In the genomic region with DNA sequence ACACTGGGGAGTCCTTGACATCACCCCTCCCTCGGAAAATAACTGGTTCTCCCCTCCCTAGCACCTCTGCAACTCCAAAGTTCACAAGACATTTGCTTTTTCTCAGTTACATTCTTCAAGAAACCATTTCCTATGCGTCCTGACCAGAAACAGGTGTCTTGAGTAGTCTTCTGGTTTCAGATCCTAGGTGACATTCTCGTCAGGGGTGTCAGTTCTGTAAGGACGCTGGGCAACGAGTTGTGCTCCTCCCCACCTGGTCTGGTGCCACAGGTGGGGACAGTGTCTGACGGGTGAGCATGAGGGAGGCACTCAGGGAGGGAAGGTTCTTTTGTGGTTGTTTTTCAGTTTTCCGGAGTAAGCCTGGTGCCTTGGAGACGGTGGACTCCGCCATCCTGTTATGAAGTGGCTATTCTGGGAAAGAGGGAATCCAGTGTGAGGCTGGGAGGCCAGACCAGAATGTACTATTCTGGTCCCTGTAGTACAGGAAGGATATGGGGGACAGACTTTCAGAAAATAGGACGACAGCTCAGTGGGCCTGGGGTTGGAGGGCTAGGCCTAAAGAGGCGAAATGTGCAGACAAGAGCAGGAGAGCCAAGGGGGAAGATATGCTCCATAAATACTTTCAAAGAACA, we compare ENCODE assay signal across 19 cellular contexts. TPM values are rescaled to one million over a fixed set of nuclear protein-coding genes. Genes with fewer than 3 reads are reported as not detected.
DNase-seq lines count a peak whose midpoint lies in the region; ATAC-seq and TF ChIP-seq lines count a peak whose summit lies in the region.
"Had no signal": no experiment of that assay in that cellular context is flagged by ENCODE, and none has a peak within 500 bp of the region (broad histone marks: within the 10 kb centered on the region; RNA-seq: fewer than 3 reads in every experiment).

No MANE protein-coding gene starts in this region.

- POLR2A ChIA-PET in activated CD8-positive, alpha-beta T cell treated with anti-CD3 and anti-CD28 coated beads, Interleukin-2, amount 10 ng/mL, durations not matched to agents 7 days and 5 days (lab: Charles Lee), result no interaction called here
- POLR2A ChIA-PET in activated CD8-positive, alpha-beta T cell treated with anti-CD3 and anti-CD28 coated beads for 36 hours (lab: Charles Lee), result no interaction called here

- peaks cover 11% of the 10 kb centered on the region for H3K27me3 Mint-ChIP-seq in activated CD8-positive, alpha-beta T cell treated with anti-CD3 and anti-CD28 coated beads, Interleukin-2, amount 10 ng/mL, durations not matched to agents 7 days and 5 days (ENCODE audit: low read depth)
- no peaks in the 10 kb centered on the region for H3K27me3 Mint-ChIP-seq in activated CD8-positive, alpha-beta T cell treated with anti-CD3 and anti-CD28 coated beads for 36 hours
- H3K27me3 Mint-ChIP-seq in progenitor cell of endocrine pancreas, result peaks cover 37% of the 10 kb centered on the region

- TF ChIP-seq CTCF in activated CD8-positive, alpha-beta T cell treated with anti-CD3 and anti-CD28 coated beads for 36 hours (IDR thresholded peaks at IDR 0.05), result no peak
- TF ChIP-seq CTCF in progenitor cell of endocrine pancreas (IDR thresholded peaks at IDR 0.05; ENCODE audit: unreplicated experiment), result no peak

- H3K4me1 Mint-ChIP-seq in activated CD8-positive, alpha-beta T cell treated with anti-CD3 and anti-CD28 coated beads, Interleukin-2, amount 10 ng/mL, durations not matched to agents 7 days and 5 days (ENCODE audit: low read depth), result peaks cover 64% of the 10 kb centered on the region
- peaks cover 49% of the 10 kb centered on the region for H3K4me1 Mint-ChIP-seq in activated CD8-positive, alpha-beta T cell treated with anti-CD3 and anti-CD28 coated beads for 36 hours (ENCODE audit: low read depth)
- no peaks in the 10 kb centered on the region for H3K4me1 Mint-ChIP-seq in progenitor cell of endocrine pancreas (ENCODE audit: low read depth)

- peak overlapping the region; percentile 19 for H3K4me3 Mint-ChIP-seq in activated CD8-positive, alpha-beta T cell treated with anti-CD3 and anti-CD28 coated beads, Interleukin-2, amount 10 ng/mL, durations not matched to agents 7 days and 5 days
- no peak overlapping the region for H3K4me3 Mint-ChIP-seq in activated CD8-positive, alpha-beta T cell treated with anti-CD3 and anti-CD28 coated beads for 36 hours
- H3K4me3 Mint-ChIP-seq in progenitor cell of endocrine pancreas (ENCODE audit: low read depth), result no peak overlapping the region
- H3K4me3 Mint-ChIP-seq: immature natural killer cell had no signal

- no peak for ATAC-seq in activated CD8-positive, alpha-beta T cell treated with anti-CD3 and anti-CD28 coated beads, Interleukin-2, amount 10 ng/mL, durations not matched to agents 7 days and 5 days
- no peak for ATAC-seq in activated CD8-positive, alpha-beta T cell treated with anti-CD3 and anti-CD28 coated beads for 36 hours
- peak; percentile 61 for ATAC-seq in GM19397 (IDR thresholded peaks at IDR 0.05; ENCODE audit: unreplicated experiment)

- H3K36me3 Mint-ChIP-seq in activated CD8-positive, alpha-beta T cell treated with anti-CD3 and anti-CD28 coated beads, Interleukin-2, amount 10 ng/mL, durations not matched to agents 7 days and 5 days (ENCODE audit: low read depth), result peaks cover 15% of the 10 kb centered on the region
- no peaks in the 10 kb centered on the region for H3K36me3 Mint-ChIP-seq in activated CD8-positive, alpha-beta T cell treated with anti-CD3 and anti-CD28 coated beads for 36 hours (ENCODE audit: low read depth)
- H3K36me3 Mint-ChIP-seq in progenitor cell of endocrine pancreas (ENCODE audit: insufficient read depth), result no peaks in the 10 kb centered on the region
- H3K36me3 Mint-ChIP-seq: immature natural killer cell had no signal

- intact Hi-C loops in activated CD8-positive, alpha-beta T cell treated with anti-CD3 and anti-CD28 coated beads for 36 hours (cut with micrococcal nuclease), result no loop called here

- H3K27ac Mint-ChIP-seq in activated CD8-positive, alpha-beta T cell treated with anti-CD3 and anti-CD28 coated beads, Interleukin-2, amount 10 ng/mL, durations not matched to agents 7 days and 5 days, result peak overlapping the region; percentile 63
- H3K27ac Mint-ChIP-seq in activated CD8-positive, alpha-beta T cell treated with anti-CD3 and anti-CD28 coated beads for 36 hours, result no peak overlapping the region
- H3K27ac Mint-ChIP-seq in progenitor cell of endocrine pancreas, result peak overlapping the region; percentile 65

- CTCF ChIA-PET in activated CD8-positive, alpha-beta T cell treated with anti-CD3 and anti-CD28 coated beads, Interleukin-2, amount 10 ng/mL, durations not matched to agents 7 days and 5 days (lab: Charles Lee), result interaction anchor here (2.1 kb wide), 1 partner anchor 8 kb away, joined by 6 read pairs; no protein-coding TSS in a partner anchor
- CTCF ChIA-PET in activated CD8-positive, alpha-beta T cell treated with anti-CD3 and anti-CD28 coated beads for 36 hours (lab: Charles Lee), result interaction anchor here (2.3 kb wide), 1 partner anchor 10 kb away, joined by 7 read pairs; no protein-coding TSS in a partner anchor

- H3K9me3 Mint-ChIP-seq in activated CD8-positive, alpha-beta T cell treated with anti-CD3 and anti-CD28 coated beads, Interleukin-2, amount 10 ng/mL, durations not matched to agents 7 days and 5 days (ENCODE audit: insufficient read depth), result no peaks in the 10 kb centered on the region
- H3K9me3 Mint-ChIP-seq in activated CD8-positive, alpha-beta T cell treated with anti-CD3 and anti-CD28 coated beads for 36 hours, result no peaks in the 10 kb centered on the region
- no peaks in the 10 kb centered on the region for H3K9me3 Mint-ChIP-seq in progenitor cell of endocrine pancreas (ENCODE audit: low read depth)
- H3K9me3 Mint-ChIP-seq: immature natural killer cell had no signal

- no peak for DNase-seq in activated CD8-positive, alpha-beta T cell treated with anti-CD3 and anti-CD28 coated beads, Interleukin-2, amount 10 ng/mL, durations not matched to agents 7 days and 5 days
- no peak for DNase-seq in activated CD8-positive, alpha-beta T cell treated with anti-CD3 and anti-CD28 coated beads for 36 hours
- DNase-seq in UCSD-AML1 (lab: John Stamatoyannopoulos, UW; ENCODE audit: unreplicated experiment) (peak; percentile 45), progenitor cell of endocrine pancreas (ENCODE audit: low spot score, unreplicated experiment) (no peak), superior temporal gyrus (ENCODE audit: extremely low spot score) (no peak), inferior parietal cortex (ENCODE audit: extremely low spot score) (no peak), NCI-H774 (lab: John Stamatoyannopoulos, UW) (no peak)
- DNase-seq: activated CD4-positive, alpha-beta T cell treated with anti-CD3 and anti-CD28 coated beads for 1 hour; activated T-cell treated with anti-CD3 and anti-CD28 coated beads, Interleukin-2, amount 50 U/mL, for 48 hours; amniotic stem cell; EL; immature natural killer cell; midbrain; NCI-H1436 treated with DMSO at 0.1 percent for 48 hours; NCI-H226; occipital lobe; SHP77; stimulated activated CD4-positive, alpha-beta T cell treated with anti-CD3 and anti-CD28 coated beads, Interleukin-4, amount 100 ng/mL, for 24 hours had no signal

RNA-seq across cellular contexts. Expression of gene EPAS1, which starts 50.6 kb away (rescaled TPM):
- total RNA-seq in activated CD8-positive, alpha-beta T cell treated with anti-CD3 and anti-CD28 coated beads, Interleukin-2, amount 10 ng/mL, durations not matched to agents 7 days and 5 days, result 10 to 100 TPM; 12.6 to 16.2 TPM
- 10 to 100 TPM in 1 of 2 experiments, 1 to 10 TPM in 1; 8.3 to 12.2 TPM for total RNA-seq in activated CD8-positive, alpha-beta T cell treated with anti-CD3 and anti-CD28 coated beads for 36 hours
- 5.1 and 5.9 TPM in 2 replicates for total RNA-seq in progenitor cell of endocrine pancreas
